Comparison of ENCODE assay signal across 1 cellular context in genomic region chr11:77379253-77379652, GRCh38.
TF ChIP-seq lines count a peak whose summit lies in the region.

No MANE protein-coding gene starts in this region.

TF ChIP-seq in HepG2, 621 proteins besides CTCF, POLR2A, EP300 and RAD21:
- TF ChIP-seq KDM3A (CRISPR knock-in tag; IDR thresholded peaks at IDR 0.05; ENCODE audit: low read depth), result no peak
- no peak for TF ChIP-seq ZNF776 (CRISPR knock-in tag; IDR thresholded peaks at IDR 0.05)
- TF ChIP-seq, protein P1, sequence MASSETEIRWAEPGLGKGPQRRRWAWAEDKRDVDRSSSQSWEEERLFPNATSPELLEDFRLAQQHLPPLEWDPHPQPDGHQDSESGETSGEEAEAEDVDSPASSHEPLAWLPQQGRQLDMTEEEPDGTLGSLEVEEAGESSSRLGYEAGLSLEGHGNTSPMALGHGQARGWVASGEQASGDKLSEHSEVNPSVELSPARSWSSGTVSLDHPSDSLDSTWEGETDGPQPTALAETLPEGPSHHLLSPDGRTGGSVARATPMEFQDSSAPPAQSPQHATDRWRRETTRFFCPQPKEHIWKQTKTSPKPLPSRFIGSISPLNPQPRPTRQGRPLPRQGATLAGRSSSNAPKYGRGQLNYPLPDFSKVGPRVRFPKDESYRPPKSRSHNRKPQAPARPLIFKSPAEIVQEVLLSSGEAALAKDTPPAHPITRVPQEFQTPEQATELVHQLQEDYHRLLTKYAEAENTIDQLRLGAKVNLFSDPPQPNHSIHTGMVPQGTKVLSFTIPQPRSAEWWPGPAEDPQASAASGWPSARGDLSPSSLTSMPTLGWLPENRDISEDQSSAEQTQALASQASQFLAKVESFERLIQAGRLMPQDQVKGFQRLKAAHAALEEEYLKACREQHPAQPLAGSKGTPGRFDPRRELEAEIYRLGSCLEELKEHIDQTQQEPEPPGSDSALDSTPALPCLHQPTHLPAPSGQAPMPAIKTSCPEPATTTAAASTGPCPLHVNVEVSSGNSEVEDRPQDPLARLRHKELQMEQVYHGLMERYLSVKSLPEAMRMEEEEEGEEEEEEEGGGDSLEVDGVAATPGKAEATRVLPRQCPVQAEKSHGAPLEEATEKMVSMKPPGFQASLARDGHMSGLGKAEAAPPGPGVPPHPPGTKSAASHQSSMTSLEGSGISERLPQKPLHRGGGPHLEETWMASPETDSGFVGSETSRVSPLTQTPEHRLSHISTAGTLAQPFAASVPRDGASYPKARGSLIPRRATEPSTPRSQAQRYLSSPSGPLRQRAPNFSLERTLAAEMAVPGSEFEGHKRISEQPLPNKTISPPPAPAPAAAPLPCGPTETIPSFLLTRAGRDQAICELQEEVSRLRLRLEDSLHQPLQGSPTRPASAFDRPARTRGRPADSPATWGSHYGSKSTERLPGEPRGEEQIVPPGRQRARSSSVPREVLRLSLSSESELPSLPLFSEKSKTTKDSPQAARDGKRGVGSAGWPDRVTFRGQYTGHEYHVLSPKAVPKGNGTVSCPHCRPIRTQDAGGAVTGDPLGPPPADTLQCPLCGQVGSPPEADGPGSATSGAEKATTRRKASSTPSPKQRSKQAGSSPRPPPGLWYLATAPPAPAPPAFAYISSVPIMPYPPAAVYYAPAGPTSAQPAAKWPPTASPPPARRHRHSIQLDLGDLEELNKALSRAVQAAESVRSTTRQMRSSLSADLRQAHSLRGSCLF (CRISPR knock-in tag; IDR thresholded peaks at IDR 0.05; ENCODE audit: borderline replicate concordance), result no peak
- TF ChIP-seq NR1H2 (CRISPR knock-in tag; IDR thresholded peaks at IDR 0.05; ENCODE audit: borderline replicate concordance, low read depth), result no peak
- no peak for TF ChIP-seq CEBPG (CRISPR knock-in tag; IDR thresholded peaks at IDR 0.05)
- no peak for TF ChIP-seq ZBTB40 (IDR thresholded peaks at IDR 0.05)
- TF ChIP-seq ZBTB40 (CRISPR knock-in tag; IDR thresholded peaks at IDR 0.05), result no peak
- TF ChIP-seq GABPB1 (CRISPR knock-in tag; IDR thresholded peaks at IDR 0.05), result no peak
- TF ChIP-seq ZNF800 (CRISPR knock-in tag; IDR thresholded peaks at IDR 0.05), result no peak
- TF ChIP-seq ZNF773 (CRISPR knock-in tag; IDR thresholded peaks at IDR 0.05; ENCODE audit: borderline replicate concordance), result no peak
- TF ChIP-seq ZNF460 (CRISPR knock-in tag; IDR thresholded peaks at IDR 0.05; ENCODE audit: borderline replicate concordance), result no peak
- TF ChIP-seq ZBTB2 (CRISPR knock-in tag; IDR thresholded peaks at IDR 0.05; ENCODE audit: low read depth), result no peak
- no peak for TF ChIP-seq ZNF274 (CRISPR knock-in tag; IDR thresholded peaks at IDR 0.05)
- TF ChIP-seq NFIC (IDR thresholded peaks at IDR 0.05; ENCODE audit: low read length), result no peak
